ENCODE assay signal across 16 cellular contexts in the genomic region with DNA sequence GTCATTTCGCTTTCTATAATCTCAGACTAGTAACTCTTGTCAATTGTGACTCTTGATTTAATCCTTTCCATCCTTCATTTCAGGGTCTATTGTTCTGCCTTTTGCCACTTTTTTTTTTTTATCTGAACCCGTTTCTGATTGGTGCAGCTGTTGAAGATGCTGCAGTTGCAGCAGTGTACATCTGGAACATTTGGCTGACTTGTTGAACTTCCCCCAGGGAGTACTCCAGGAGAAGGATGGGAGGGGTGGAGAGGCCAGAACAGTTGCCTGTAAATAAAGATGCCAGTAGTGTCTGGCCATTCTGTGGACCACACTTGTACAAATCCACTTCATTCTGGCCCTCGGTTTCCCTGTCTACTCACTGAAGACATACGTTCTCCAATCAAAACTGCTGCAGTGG. TPM values are rescaled to one million over a fixed set of nuclear protein-coding genes. Genes with fewer than 3 reads are reported as not detected.
A peak's percentile ranks its signal among the peaks of the same experiment; 100 is the strongest.
DNase-seq lines count a peak whose midpoint lies in the region; TF ChIP-seq lines count a peak whose summit lies in the region.
"Had no signal": no experiment of that assay in that cellular context is flagged by ENCODE, and none has a peak within 500 bp of the region (broad histone marks: within the 10 kb centered on the region; RNA-seq: fewer than 3 reads in every experiment).

No MANE protein-coding gene starts in this region.

- H4K91ac ChIP-seq in trophoblast cell (ENCODE audit: low read depth, low read length), result no peak overlapping the region

- no peak overlapping the region for H3K9ac ChIP-seq in trophoblast cell (ENCODE audit: low read length)

- intact Hi-C loops in ovary (cut with DNase I), result loop anchor here in 1 of 4 donors (5.0 kb wide), 1 partner anchor 78 kb away; no protein-coding TSS in a partner anchor

- WGBS in ovary, 3 donors, result 35 to 45% (median 40%) methylated on average over 4 of the region's 4 CpGs
- no CpG with 5 or more reads among the region's 4 CpGs for whole genome bisulfite sequencing in trophoblast cell (ENCODE audit: extremely low coverage, insufficient coverage, insufficient read length)

- no peak overlapping the region for H3K18ac ChIP-seq in trophoblast cell (ENCODE audit: low read length)

- H3K4me3 ChIP-seq in fibroblast of pulmonary artery (replicated peaks; ENCODE audit: low read depth, low read length) (no peak overlapping the region), ovary (no peak overlapping the region), trophoblast cell (ENCODE audit: low read depth, low read length) (no peak overlapping the region), MG63 (no peak overlapping the region)

- H3K36me3 ChIP-seq in ovary, result no peaks in the 10 kb centered on the region
- H3K36me3 ChIP-seq in trophoblast cell (ENCODE audit: control insufficient read depth in 1 of 2, insufficient read depth in 2 of 2, low read length in 2 of 2), result no peaks in the 10 kb centered on the region
- no peaks in the 10 kb centered on the region for H3K36me3 ChIP-seq in MG63
- H3K36me3 ChIP-seq: upper lobe of right lung had no signal

- no peak overlapping the region for H2BK120ac ChIP-seq in trophoblast cell (ENCODE audit: insufficient read depth, low read length, poor library complexity)

- H2BK5ac ChIP-seq in trophoblast cell (ENCODE audit: low read depth, low read length, poor library complexity), result no peak overlapping the region

- no peak overlapping the region for H3K4me2 ChIP-seq in trophoblast cell (ENCODE audit: low read length)

- H3K27me3 ChIP-seq in ovary (no peaks in the 10 kb centered on the region), trophoblast cell (ENCODE audit: insufficient read depth, low read length) (no peaks in the 10 kb centered on the region), MG63 (peaks cover 9% of the 10 kb centered on the region; the same call in 1 of the 2 replicates)
- H3K27me3 ChIP-seq: upper lobe of right lung had no signal

- no peak overlapping the region for H4K12ac ChIP-seq in trophoblast cell (ENCODE audit: low read depth, low read length)

- no peak overlapping the region for H4K8ac ChIP-seq in trophoblast cell (ENCODE audit: low read depth, low read length)

- no peak overlapping the region for H2AFZ ChIP-seq in trophoblast cell (ENCODE audit: insufficient read depth, low read length, poor library complexity)

- H3K4me1 ChIP-seq in ovary (ENCODE audit: insufficient read depth), result no peaks in the 10 kb centered on the region
- H3K4me1 ChIP-seq in trophoblast cell (ENCODE audit: control insufficient read depth in 1 of 2, insufficient read depth in 2 of 2, low read length in 2 of 2), result peaks cover 0 to 5% of the 10 kb centered on the region in 2 experiments
- H3K4me1 ChIP-seq: upper lobe of right lung had no signal

- no peak overlapping the region for H3K4ac ChIP-seq in trophoblast cell (ENCODE audit: low read depth, low read length)

- H3K9me3 ChIP-seq in ovary (no peaks in the 10 kb centered on the region), trophoblast cell (ENCODE audit: insufficient read depth, low read depth, low read length) (no peaks in the 10 kb centered on the region), MG63 (no peaks in the 10 kb centered on the region)
- H3K9me3 ChIP-seq: upper lobe of right lung had no signal

- H3K14ac ChIP-seq in trophoblast cell (ENCODE audit: low read length), result no peak overlapping the region

- no peak overlapping the region for H3K23ac ChIP-seq in trophoblast cell (ENCODE audit: low read length)

- no peak overlapping the region for H2BK12ac ChIP-seq in trophoblast cell (ENCODE audit: low read length)

- TF ChIP-seq POLR2A in ovary (IDR thresholded peaks at IDR 0.05), result no peak

- H3K79me1 ChIP-seq in trophoblast cell (ENCODE audit: low read length), result peaks cover 2% of the 10 kb centered on the region

- H3K27ac ChIP-seq in ovary (no peak overlapping the region), trophoblast cell (ENCODE audit: low read depth, low read length) (no peak overlapping the region)
- H3K27ac ChIP-seq: 22Rv1, C4-2B, upper lobe of right lung had no signal

- TF ChIP-seq EP300 in ovary (IDR thresholded peaks at IDR 0.05), result no peak

- H2AK5ac ChIP-seq in trophoblast cell (ENCODE audit: low read length), result no peak overlapping the region

- TF ChIP-seq CTCF in fibroblast of pulmonary artery (IDR thresholded peaks at IDR 0.05; ENCODE audit: low read length, missing control alignments) (no peak), ovary (IDR thresholded peaks at IDR 0.05) (no peak)

- no peaks in the 10 kb centered on the region for H3K79me2 ChIP-seq in trophoblast cell (ENCODE audit: control insufficient read depth, insufficient read depth, low read length, poor library complexity)

- DNase-seq in DMS 273 (lab: John Stamatoyannopoulos, UW; ENCODE audit: unreplicated experiment), result peak; percentile 58
- DNase-seq in DMS 273 treated with DMSO at 0.1 percent for 48 hours (lab: John Stamatoyannopoulos, UW), result no peak
- DNase-seq in NCI-H2171 (lab: John Stamatoyannopoulos, UW), result peak; percentile 24
- DNase-seq in fibroblast of pulmonary artery (ENCODE audit: low read depth), result peak; percentile 31
- peak in 3 of 5 donors; percentile 7 to 18 (median 9) for DNase-seq in ovary
- DNase-seq in trophoblast cell, result no peak
- DNase-seq in MG63, result no peak
- DNase-seq in NOMO-1 treated with DMSO at 0.1 percent for 48 hours (lab: John Stamatoyannopoulos, UW; ENCODE audit: unreplicated experiment), result no peak
- DNase-seq: activated CD8-positive, alpha-beta memory T cell treated with anti-CD3 and anti-CD28 coated beads, Interleukin-2, amount 50 U/mL, for 48 hours; activated naive CD4-positive, alpha-beta T cell treated with Interleukin-2 at 50 U/mL for 16 hours; HFFc6; immature natural killer cell; T-helper 9 cell; upper lobe of right lung had no signal

RNA-seq across cellular contexts. Expression of a gene that starts 1.0 kb away (rescaled TPM):
- 1 to 10 TPM; 5.6 to 9.3 (median 8.5) TPM for total RNA-seq in ovary
- 1 to 10 TPM; 4.5 to 8.4 TPM for polyA plus RNA-seq in ovary
- 0.50 and 0.53 TPM in 2 replicates for polyA plus RNA-seq in trophoblast cell (2013)
- 0.07 TPM in 1 of 2 replicates, not detected in the other for total RNA-seq in MG63 (2014; rRNA removed; shearing (Covaris generic); ENCODE audit: low replicate concordance)
- polyA plus RNA-seq: immature natural killer cell had no signal

Comparison
In these comparisons a context has a peak if more than half of its experiments do, and no peak if none do; other contexts are left out.
1. DNase-seq: peak in DMS 273 (single experiment), NCI-H2171 (single experiment), fibroblast of pulmonary artery (single experiment) and ovary (3 of 5); none in DMS 273 treated with DMSO at 0.1 percent for 48 hours (single experiment), trophoblast cell (0 of 2), MG63 (single experiment) and NOMO-1 treated with DMSO at 0.1 percent for 48 hours (single experiment).